16 cellular contexts compared by ENCODE assay signal in genomic region chr5:1525624-1525985, GRCh38. TPM values are rescaled to one million over a fixed set of nuclear protein-coding genes. Genes with fewer than 3 reads are reported as not detected.
DNase-seq lines count a peak whose midpoint lies in the region; ATAC-seq and TF ChIP-seq lines count a peak whose summit lies in the region.
"Had no signal": no experiment of that assay in that cellular context is flagged by ENCODE, and none has a peak within 500 bp of the region (broad histone marks: within the 10 kb centered on the region; RNA-seq: fewer than 3 reads in every experiment).

No MANE protein-coding gene starts in this region.

- H3K4me1 ChIP-seq in transverse colon (peaks cover 9 to 26% (median 18%) of the 10 kb centered on the region in 4 donors), hepatocyte (ENCODE audit: insufficient read depth) (peaks cover 22% of the 10 kb centered on the region)
- H3K4me1 ChIP-seq: breast epithelium had no signal

- H3K4me1 Mint-ChIP-seq in natural killer cell (peaks cover 23 to 37% of the 10 kb centered on the region in 2 donors), immature natural killer cell (peaks cover 20 to 32% of the 10 kb centered on the region in 2 donors)
- peaks cover 14 to 24% of the 10 kb centered on the region in 2 donors for H3K4me1 Mint-ChIP-seq in natural killer cell treated with Interleukin-12 subunit alpha and Interleukin-12 subunit beta and Interleukin-15 and Interleukin-18, amount 100 ng/mL, for 72 hours (ENCODE audit: low read depth in 2 of 2)

- H3K9me3 ChIP-seq in transverse colon (no peaks in the 10 kb centered on the region), hepatocyte (ENCODE audit: low read depth) (no peaks in the 10 kb centered on the region)
- H3K9me3 ChIP-seq: breast epithelium, esophagus muscularis mucosa, testis had no signal

- H3K4me3 Mint-ChIP-seq in natural killer cell (no peak overlapping the region), immature natural killer cell (peak overlapping the region in 3 of 5 donors; percentile 3 to 33 (median 11))
- no peak overlapping the region for H3K4me3 Mint-ChIP-seq in natural killer cell treated with Interleukin-12 subunit alpha and Interleukin-12 subunit beta and Interleukin-15 and Interleukin-18, amount 100 ng/mL, for 72 hours

- no peaks in the 10 kb centered on the region for H3K9me2 ChIP-seq in hepatocyte (replicated peaks; ENCODE audit: insufficient read depth)

- H3K27ac Mint-ChIP-seq in natural killer cell (peak overlapping the region; percentile 74 to 75), immature natural killer cell (peak overlapping the region in 5 of 6 donors; percentile 15 to 87 (median 67))
- peak overlapping the region in 1 of 2 donors; percentile 17 for H3K27ac Mint-ChIP-seq in natural killer cell treated with Interleukin-12 subunit alpha and Interleukin-12 subunit beta and Interleukin-15 and Interleukin-18, amount 100 ng/mL, for 72 hours
- H3K27ac Mint-ChIP-seq: activated naive CD4-positive, alpha-beta T cell treated with anti-CD3 and anti-CD28 coated beads, Interleukin-2, amount 50 U/mL, for 24 hours had no signal

- no peaks in the 10 kb centered on the region for H3K9me3 Mint-ChIP-seq in natural killer cell
- no peaks in the 10 kb centered on the region for H3K9me3 Mint-ChIP-seq in natural killer cell treated with Interleukin-12 subunit alpha and Interleukin-12 subunit beta and Interleukin-15 and Interleukin-18, amount 100 ng/mL, for 72 hours
- no peaks in the 10 kb centered on the region for H3K9me3 Mint-ChIP-seq in immature natural killer cell
- H3K9me3 Mint-ChIP-seq: activated naive CD4-positive, alpha-beta T cell treated with anti-CD3 and anti-CD28 coated beads, Interleukin-2, amount 50 U/mL, for 24 hours had no signal

- H3K36me3 Mint-ChIP-seq in natural killer cell (no peaks in the 10 kb centered on the region), immature natural killer cell (peaks cover 6 to 13% (median 10%) of the 10 kb centered on the region in 3 donors)
- H3K36me3 Mint-ChIP-seq in natural killer cell treated with Interleukin-12 subunit alpha and Interleukin-12 subunit beta and Interleukin-15 and Interleukin-18, amount 100 ng/mL, for 72 hours = no peaks in the 10 kb centered on the region

- H4K20me1 ChIP-seq in hepatocyte (ENCODE audit: insufficient read depth, poor library complexity, severe bottlenecking) = peaks cover 20% of the 10 kb centered on the region

- H3K27me3 Mint-ChIP-seq in natural killer cell (ENCODE audit: low read depth in 2 of 2) (no peaks in the 10 kb centered on the region), immature natural killer cell (ENCODE audit: low read depth in 3 of 3) (peaks cover 5 to 21% (median 19%) of the 10 kb centered on the region in 3 donors)
- no peaks in the 10 kb centered on the region for H3K27me3 Mint-ChIP-seq in natural killer cell treated with Interleukin-12 subunit alpha and Interleukin-12 subunit beta and Interleukin-15 and Interleukin-18, amount 100 ng/mL, for 72 hours
- H3K27me3 Mint-ChIP-seq: activated naive CD4-positive, alpha-beta T cell treated with anti-CD3 and anti-CD28 coated beads, Interleukin-2, amount 50 U/mL, for 24 hours had no signal

- no peak for TF ChIP-seq CTCF in natural killer cell (IDR thresholded peaks at IDR 0.05)
- TF ChIP-seq CTCF in RWPE1 (conservative IDR thresholded peaks at IDR 0.05; ENCODE audit: low read depth) = no peak
- TF ChIP-seq CTCF in transverse colon (IDR thresholded peaks at IDR 0.05) = no peak
- no peak for TF ChIP-seq CTCF in hepatocyte (IDR thresholded peaks at IDR 0.05; ENCODE audit: poor library complexity)

- no peak for ATAC-seq in natural killer cell
- ATAC-seq in natural killer cell treated with Interleukin-12 subunit alpha and Interleukin-12 subunit beta and Interleukin-15 and Interleukin-18, amount 100 ng/mL, for 72 hours = no peak

- no peak for TF ChIP-seq EP300 in transverse colon (IDR thresholded peaks at IDR 0.05; ENCODE audit: low read depth)

- H3K27ac ChIP-seq in RWPE1 = 0 out of 2 replicates have a peak overlapping the region, but pooled peaks have one; percentile 0
- no peak overlapping the region for H3K27ac ChIP-seq in transverse colon
- no peak overlapping the region for H3K27ac ChIP-seq in hepatocyte
- H3K27ac ChIP-seq: breast epithelium, esophagus muscularis mucosa, testis had no signal

- H3K36me3 ChIP-seq in transverse colon = no peaks in the 10 kb centered on the region
- no peaks in the 10 kb centered on the region for H3K36me3 ChIP-seq in hepatocyte (replicated peaks; ENCODE audit: insufficient read depth, low read depth)
- H3K36me3 ChIP-seq: breast epithelium had no signal

- 79% methylated on average over 5 of the region's 5 CpGs; no CpG with 5 or more reads in 1 of the 2 donors for WGBS in transverse colon (ENCODE audit: low coverage in 1 of 2), 2 donors
- 95% methylated on average over 5 of the region's 5 CpGs for WGBS in hepatocyte (ENCODE audit: low lambda C conversion rate, missing lambda C conversion rate)

- DNase-seq in natural killer cell = no peak
- no peak for DNase-seq in natural killer cell treated with Interleukin-12 subunit alpha and Interleukin-12 subunit beta and Interleukin-15 and Interleukin-18, amount 100 ng/mL, for 72 hours (ENCODE audit: low spot score)
- no peak for DNase-seq in RWPE1 (ENCODE audit: low spot score)
- DNase-seq in immature natural killer cell = no peak
- peak; percentile 38 for DNase-seq in ureter (ENCODE audit: low spot score)
- no peak for DNase-seq in transverse colon
- DNase-seq in SHP77 treated with DMSO at 0.1 percent for 48 hours (lab: John Stamatoyannopoulos, UW) = no peak
- no peak for DNase-seq in hepatocyte (ENCODE audit: low spot score)
- DNase-seq: activated CD4-positive, CD25-positive, alpha-beta regulatory T cell; NCI-H1105; NCI-H526 treated with DMSO at 0.1 percent for 48 hours; T-helper 1 cell had no signal

- no peak for TF ChIP-seq POLR2A in transverse colon (IDR thresholded peaks at IDR 0.05)

- H3K27me3 ChIP-seq in transverse colon = no peaks in the 10 kb centered on the region
- no peaks in the 10 kb centered on the region for H3K27me3 ChIP-seq in hepatocyte
- H3K27me3 ChIP-seq: breast epithelium, esophagus muscularis mucosa, testis had no signal

- CTCF ChIA-PET in RWPE1 (lab: Yijun Ruan, JAX) = no interaction called here

- H3K79me2 ChIP-seq in hepatocyte = peaks cover 25% of the 10 kb centered on the region

- in situ Hi-C loops in transverse colon (cut with MboI; ENCODE audit: low pct_ligation_motif_present in 1 of 4, low pct_unique_long_range_greater_than_20kb in 1 of 4, low sequenced_read_pairs in 3 of 4) = no loop called here

- no peak overlapping the region for H3K4me2 ChIP-seq in hepatocyte

- POLR2A ChIA-PET in RWPE1 (lab: Yijun Ruan, JAX; ENCODE audit: low non-redundant PET) = no interaction called here

- H2AFZ ChIP-seq in hepatocyte = no peak overlapping the region

- intact Hi-C loops in natural killer cell (cut with micrococcal nuclease) (no loop called here), transverse colon (cut with DNase I; ENCODE audit: low total_unique reads) (no loop called here)

- H3K4me3 ChIP-seq in transverse colon (no peak overlapping the region), hepatocyte (no peak overlapping the region)
- H3K4me3 ChIP-seq: breast epithelium, esophagus muscularis mucosa, testis had no signal

RNA-seq across cellular contexts. Expression of gene LPCAT1, which starts 1.8 kb away (rescaled TPM):
- total RNA-seq in natural killer cell (100 to 1,000 TPM; 196 to 302 (median 252) TPM), ureter (48.0 TPM), transverse colon (10 to 100 TPM in 3 of 4 donors, 1 to 10 TPM in 1; 10.0 to 50.5 (median 21.0) TPM), hepatocyte (44.1 and 46.7 TPM in 2 replicates)
- 100 to 1,000 TPM in 1 of 2 donors, 10 to 100 TPM in 1; 90.0 to 179 TPM for total RNA-seq in natural killer cell treated with Interleukin-12 subunit alpha and Interleukin-12 subunit beta and Interleukin-15 and Interleukin-18, amount 100 ng/mL, for 72 hours
- polyA plus RNA-seq in immature natural killer cell (100 to 1,000 TPM; 107 to 255 (median 144) TPM), hepatocyte (56.0 and 75.7 TPM in 2 replicates)

Comparison
In these comparisons a context has a peak if more than half of its experiments do, and no peak if none do; other contexts are left out.
1. H3K4me3 Mint-ChIP-seq: peak in immature natural killer cell (3 of 5); none in natural killer cell (single experiment) and natural killer cell treated with Interleukin-12 subunit alpha and Interleukin-12 subunit beta and Interleukin-15 and Interleukin-18, amount 100 ng/mL, for 72 hours (single experiment).